ENCODE assay signal across 8 cellular contexts in the genomic region with DNA sequence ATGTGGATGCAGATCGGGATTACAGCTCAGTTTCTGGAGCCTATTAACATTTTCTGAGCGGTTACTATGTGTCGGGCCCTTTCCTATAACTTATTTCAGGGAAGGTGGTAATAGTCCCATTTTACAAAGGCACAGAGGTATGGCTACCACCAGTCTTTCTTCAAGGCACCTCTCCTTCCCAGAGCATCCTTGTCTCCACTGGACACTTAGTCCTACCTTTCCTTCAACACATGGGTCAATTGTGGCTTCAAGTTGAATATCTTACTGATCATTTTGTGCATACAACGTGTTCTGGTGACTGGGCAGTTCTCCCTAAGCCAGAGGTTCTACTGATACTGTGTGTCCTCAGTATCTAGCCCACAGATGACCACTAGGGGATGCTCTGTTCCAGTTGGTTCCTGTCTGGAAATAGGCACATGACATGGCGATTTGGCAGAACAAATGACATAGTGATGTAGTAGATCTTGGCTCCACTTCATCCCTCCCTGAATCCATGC.
DNase-seq lines count a peak whose midpoint lies in the region; ATAC-seq and TF ChIP-seq lines count a peak whose summit lies in the region.

No MANE protein-coding gene starts in this region.

- no peak overlapping the region; the same call in 1 of the 2 replicates for H3K27ac ChIP-seq in HCT116 (ENCODE audit: low read depth, low read length)

- RAD21 ChIA-PET in HCT116 (lab: Charles Lee; ENCODE audit: low non-redundant PET in 1 of 2, low total read pairs in 2 of 2, uncharacterized antibody in 2 of 2, unreplicated experiment in 2 of 2), result no interaction called here

- DNase-seq in GM03348 (ENCODE audit: low spot score) (peak; percentile 49), HCT116 (ENCODE audit: low read depth, low spot score) (peak; percentile 90), NCI-H146 (lab: John Stamatoyannopoulos, UW) (peak; percentile 81), T1000 (lab: John Stamatoyannopoulos, UW) (peak; percentile 64), MCF 10A (ENCODE audit: unreplicated experiment) (peak; percentile 89), kidney epithelial cell (ENCODE audit: low read depth) (peak; percentile 47)
- peak; percentile 5 for DNase-seq in stimulated activated CD8-positive, alpha-beta memory T cell treated with anti-CD3 and anti-CD28 coated beads, Interleukin-12 subunit alpha, Interleukin-12 subunit beta, amount 100 ng/mL, for 1 hour (ENCODE audit: low read depth)

- H3K27me3 Mint-ChIP-seq in MCF 10A (ENCODE audit: insufficient read depth, unreplicated experiment), result no peaks in the 10 kb centered on the region

- H2AFZ ChIP-seq in HCT116 (ENCODE audit: low read depth, low read length, poor library complexity, severe bottlenecking), result peak overlapping the region; percentile 97

- no peak for TF ChIP-seq POLR2A in HCT116 (IDR thresholded peaks at IDR 0.05; ENCODE audit: borderline replicate concordance, extremely low read depth, insufficient read depth, insufficient read length)

- no peaks in the 10 kb centered on the region for H3K9me3 ChIP-seq in HCT116 (ENCODE audit: control insufficient read depth in 1 of 2, insufficient read depth in 1 of 2, low read depth in 1 of 2, low read length in 2 of 2)

- BruUV-seq in HCT116 (replicated peaks; lab: Mats Ljungman, UMichigan), result no TSS peak
- no TSS peak for BruUV-seq in MCF 10A (replicated peaks; lab: Mats Ljungman, UMichigan)

- H3K27me3 ChIP-seq in HCT116 (ENCODE audit: insufficient read depth, low read length) (no peaks in the 10 kb centered on the region), kidney epithelial cell (ENCODE audit: control insufficient read depth, insufficient read depth, low read length) (no peaks in the 10 kb centered on the region)

- CTCF ChIA-PET in HCT116 (lab: Charles Lee) (interaction anchor here (0.7 to 2.3 kb wide), 8 partner anchors 119 to 331 kb away, joined by 3 to 7 read pairs (median 3); no protein-coding TSS in a partner anchor), MCF 10A (lab: Yijun Ruan, JAX) (interaction anchor here (0.5 to 4.4 kb wide), 30 partner anchors 9 to 897 kb away, joined by 3 to 41 read pairs (median 4); no protein-coding TSS in a partner anchor)

- no peaks in the 10 kb centered on the region for H3K79me2 ChIP-seq in HCT116 (ENCODE audit: insufficient read depth, low read length)

- H3K4me1 ChIP-seq in HCT116 (ENCODE audit: control insufficient read depth in 1 of 2, insufficient read depth in 2 of 2, low read length in 2 of 2), result peaks cover 17 to 27% of the 10 kb centered on the region in 2 experiments

- peak; percentile 96 for TF ChIP-seq RAD21 in HCT116 (IDR thresholded peaks at IDR 0.05; ENCODE audit: low read depth)

- peak; percentile 94 to 98 (median 94) for TF ChIP-seq CTCF in HCT116 (IDR thresholded peaks at IDR 0.05 in 2 of 3, conservative IDR thresholded peaks at IDR 0.05 in 1 of 3; ENCODE audit: borderline replicate concordance in 1 of 3, insufficient read depth in 1 of 3, low read depth in 2 of 3, low read length in 2 of 3)
- TF ChIP-seq CTCF in MCF 10A (IDR thresholded peaks at IDR 0.05; ENCODE audit: unreplicated experiment), result peak; percentile 75
- TF ChIP-seq CTCF in kidney epithelial cell (IDR thresholded peaks at IDR 0.05; ENCODE audit: insufficient read depth, low read length, poor library complexity, severe bottlenecking), result peak; percentile 87

- H3K4me2 ChIP-seq in HCT116 (ENCODE audit: low read length), result peak overlapping the region; percentile 60

- H3K4me1 Mint-ChIP-seq in MCF 10A (ENCODE audit: insufficient read depth, unreplicated experiment), result peaks cover 15% of the 10 kb centered on the region

- intact Hi-C loops in HCT116 (cut with micrococcal nuclease) (loop anchor here (1.0 to 2.0 kb wide), 5 partner anchors 61 to 292 kb away; partner anchors contain the start of gene CMTM8), MCF 10A (cut with micrococcal nuclease) (loop anchor here (1.0 to 2.0 kb wide), 6 partner anchors 71 to 487 kb away; no protein-coding TSS in a partner anchor)

- no peaks in the 10 kb centered on the region for H3K9me2 ChIP-seq in HCT116 (ENCODE audit: insufficient read depth)

- H3K36me3 Mint-ChIP-seq in MCF 10A (ENCODE audit: insufficient read depth, unreplicated experiment), result no peaks in the 10 kb centered on the region

- H3K4me3 ChIP-seq in HCT116 (replicated peaks in 1 of 2; ENCODE audit: low read depth in 1 of 2, low read length in 2 of 2) (no peak overlapping the region), kidney epithelial cell (ENCODE audit: low read depth, low read length) (no peak overlapping the region)

- H3K27ac Mint-ChIP-seq in MCF 10A (ENCODE audit: low read depth, unreplicated experiment), result no peak overlapping the region

- peak overlapping the region; percentile 14; the same call in 1 of the 2 replicates for H3K9ac ChIP-seq in HCT116 (ENCODE audit: low read length)

- no peak overlapping the region for H3K4me3 Mint-ChIP-seq in MCF 10A (ENCODE audit: unreplicated experiment)

- POLR2A ChIA-PET in HCT116 (lab: Charles Lee) (no interaction called here), MCF 10A (lab: Yijun Ruan, JAX) (no interaction called here)

- H4K20me1 ChIP-seq in HCT116 (ENCODE audit: insufficient read depth), result no peaks in the 10 kb centered on the region

- peak; percentile 91 for ATAC-seq in HCT116
- no peak for ATAC-seq in HG03097 (IDR thresholded peaks at IDR 0.05; ENCODE audit: low FRiP score, unreplicated experiment)

- H3K9me3 Mint-ChIP-seq in MCF 10A (ENCODE audit: unreplicated experiment), result no peaks in the 10 kb centered on the region

- H3K36me3 ChIP-seq in HCT116 (ENCODE audit: control insufficient read depth in 1 of 2, insufficient read depth in 2 of 2, low read length in 2 of 2), result no peaks in the 10 kb centered on the region
- no peaks in the 10 kb centered on the region for H3K36me3 ChIP-seq in kidney epithelial cell (ENCODE audit: control insufficient read depth, insufficient read depth, low read length)

TF ChIP-seq in HCT116, 20 proteins besides CTCF, POLR2A, EP300 and RAD21 (continues in another document):
- no peak for TF ChIP-seq ZFX (IDR thresholded peaks at IDR 0.05)
- no peak for TF ChIP-seq ZNF274 (IDR thresholded peaks at IDR 0.05; ENCODE audit: low read depth, low read length)
- TF ChIP-seq ELF1 (IDR thresholded peaks at IDR 0.05; ENCODE audit: borderline replicate concordance, low read depth), result no peak
- TF ChIP-seq JUND (IDR thresholded peaks at IDR 0.05), result no peak
- TF ChIP-seq ATF3 (IDR thresholded peaks at IDR 0.05), result no peak
- no peak for TF ChIP-seq POLR2AphosphoS5 (IDR thresholded peaks at IDR 0.05; ENCODE audit: low read depth, low read length)
- TF ChIP-seq, protein P1, sequence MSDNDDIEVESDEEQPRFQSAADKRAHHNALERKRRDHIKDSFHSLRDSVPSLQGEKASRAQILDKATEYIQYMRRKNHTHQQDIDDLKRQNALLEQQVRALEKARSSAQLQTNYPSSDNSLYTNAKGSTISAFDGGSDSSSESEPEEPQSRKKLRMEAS (IDR thresholded peaks at IDR 0.05), result peak; percentile 61
- no peak for TF ChIP-seq CEBPB (IDR thresholded peaks at IDR 0.05; ENCODE audit: low read depth)
- TF ChIP-seq SP1 (IDR thresholded peaks at IDR 0.05; ENCODE audit: low read depth), result peak; percentile 3; the same call in 1 of the 2 replicates
- no peak for TF ChIP-seq EZH2 (IDR thresholded peaks at IDR 0.05)
- 0 out of 2 replicates have a peak, but pooled peaks have one; percentile 49 for TF ChIP-seq SIN3A (IDR thresholded peaks at IDR 0.05; ENCODE audit: low read depth)
- no peak for TF ChIP-seq ZBTB33 (IDR thresholded peaks at IDR 0.05; ENCODE audit: extremely low read depth, insufficient replicate concordance, low read length)
- no peak for TF ChIP-seq TCF7L2 (IDR thresholded peaks at IDR 0.05; ENCODE audit: borderline replicate concordance, extremely low read depth, insufficient read depth, insufficient read length)
- TF ChIP-seq EZH2phosphoT487 (IDR thresholded peaks at IDR 0.05; ENCODE audit: borderline replicate concordance), result no peak
- no peak for TF ChIP-seq FOSL1 (IDR thresholded peaks at IDR 0.05; ENCODE audit: low read depth)
- TF ChIP-seq YY1 (IDR thresholded peaks at IDR 0.05; ENCODE audit: extremely low read depth, insufficient replicate concordance, low read depth, low read length), result peak; percentile 56

Comparison
In these comparisons a context has a peak if more than half of its experiments do, and no peak if none do; other contexts are left out.
1. DNase-seq: peak in every context shown above with its lines; median percentile 90 in HCT116; 89 in MCF 10A; 81 in NCI-H146; 64 in T1000; 49 in GM03348; 47 in kidney epithelial cell; 5 in stimulated activated CD8-positive, alpha-beta memory T cell treated with anti-CD3 and anti-CD28 coated beads, Interleukin-12 subunit alpha, Interleukin-12 subunit beta, amount 100 ng/mL, for 1 hour.